27 cellular contexts compared by ENCODE assay signal in the genomic region with DNA sequence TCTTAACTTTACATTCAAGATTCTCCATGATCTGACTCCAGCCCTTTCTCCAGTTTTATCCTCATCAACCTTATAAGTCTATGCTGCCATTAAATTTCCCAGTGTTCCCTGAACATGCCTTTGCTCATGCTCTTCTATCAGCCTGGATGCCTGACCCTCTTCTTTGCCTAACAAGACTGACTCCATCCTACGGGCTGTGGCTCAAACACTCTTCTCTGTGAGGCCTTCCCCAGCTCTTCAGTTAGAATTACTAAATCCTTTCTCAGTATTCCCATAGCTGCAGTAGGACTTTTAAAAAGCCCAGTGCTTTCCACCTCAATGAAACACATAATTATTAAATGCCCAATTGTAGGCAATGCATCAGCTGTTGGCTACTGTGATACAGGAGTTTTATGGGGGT.
"Had no signal": no experiment of that assay in that cellular context is flagged by ENCODE, and none has a peak within 500 bp of the region (broad histone marks: within the 10 kb centered on the region; RNA-seq: fewer than 3 reads in every experiment).

No MANE protein-coding gene starts in this region.

- H3K27me3 ChIP-seq: stomach, suprapubic skin, testis, thyroid gland, tibial artery, tibial nerve, transverse colon, upper lobe of left lung, upper lobe of right lung, uterus, vagina had no signal

- FAIRE-seq: urothelium cell line had no signal

- H3K4me1 ChIP-seq: stomach, suprapubic skin, testis, thyroid gland, tibial artery, tibial nerve, transverse colon, upper lobe of left lung, upper lobe of right lung, uterus, vagina had no signal

- H3K4me3 ChIP-seq: stomach, suprapubic skin, testis, thoracic aorta, thyroid gland, tibial artery, tibial nerve, transverse colon, upper lobe of left lung, upper lobe of right lung, uterus, vagina had no signal

- H3K9me3 ChIP-seq: stomach, suprapubic skin, testis, thoracic aorta, thyroid gland, tibial artery, transverse colon, upper lobe of left lung, upper lobe of right lung, uterus, vagina had no signal

- H3K36me3 ChIP-seq: stomach, suprapubic skin, thoracic aorta, thyroid gland, tibial artery, tibial nerve, transverse colon, upper lobe of left lung, upper lobe of right lung, uterus, vagina had no signal

- DNase-seq: stimulated activated CD4-positive, alpha-beta T cell treated with anti-CD3 and anti-CD28 coated beads, Interleukin-2, amount 100 ng/mL, for 48 hours; stimulated activated CD4-positive, alpha-beta T cell treated with anti-CD3 and anti-CD28 coated beads, Interleukin-4, amount 100 ng/mL, for 1 hour; stimulated activated CD4-positive, alpha-beta T cell treated with anti-CD3 and anti-CD28 coated beads, Interleukin-4, amount 100 ng/mL, for 24 hours; stimulated activated CD4-positive, alpha-beta T cell treated with anti-CD3 and anti-CD28 coated beads, Interleukin-4, amount 100 ng/mL, for 4 hours; stimulated activated CD8-positive, alpha-beta memory T cell treated with anti-CD3 and anti-CD28 coated beads, Interleukin-4, amount 100 ng/mL, for 48 hours; stimulated activated naive B cell treated with anti-CD40 and anti-IgM and Interleukin-4, amounts not matched to agents 10 μg/mL and 1 μg/mL and 100 μg/mL, for 72 hours; stimulated activated naive CD4-positive, alpha-beta T cell; stimulated activated naive CD4-positive, alpha-beta T cell treated with Interleukin-2 at 50 U/mL for 16 hours; stimulated activated naive CD8-positive, alpha-beta T cell treated with anti-CD3 and anti-CD28 coated beads, Interleukin-15, amount 100 ng/mL, for 72 hours; stimulated activated naive CD8-positive, alpha-beta T cell treated with anti-CD3 and anti-CD28 coated beads, Interleukin-15, Interleukin-2, amounts not matched to agents 100 U/mL and 50 U/mL, for 24 hours; stomach; substantia nigra; testis; thyroid gland; tibial artery; transverse colon; trophoblast cell; upper lobe of left lung; upper lobe of right lung; uterus had no signal

- H3K27ac ChIP-seq: stomach, suprapubic skin, testis, thoracic aorta, thyroid gland, tibial artery, tibial nerve, transverse colon, upper lobe of left lung, upper lobe of right lung, uterus, vagina had no signal

- ATAC-seq: stimulated activated effector memory CD8-positive, alpha-beta T cell treated with anti-CD3 and anti-CD28 coated beads, Interleukin-12 subunit alpha, Interleukin-12 subunit beta, amount 100 ng/mL, for 72 hours; stimulated activated memory B cell treated with anti-CD40 and anti-IgM and Interleukin-4, amounts not matched to agents 10 μg/mL and 1 μg/mL and 100 μg/mL, for 72 hours; stimulated activated naive B cell treated with anti-CD40 and anti-IgM and Interleukin-4, amounts not matched to agents 10 μg/mL and 1 μg/mL and 100 μg/mL, for 72 hours; stimulated activated naive CD8-positive, alpha-beta T cell treated with anti-CD3 and anti-CD28 coated beads, Interleukin-15, amount 100 ng/mL, for 72 hours; stimulated activated naive CD8-positive, alpha-beta T cell treated with anti-CD3 and anti-CD28 coated beads, Interleukin-15, Interleukin-2, amounts not matched to agents 100 U/mL and 50 U/mL, for 24 hours; upper lobe of right lung had no signal
